ENCODE assay signal across 20 cellular contexts in genomic region chr11:75324740-75325139, GRCh38. TPM values are rescaled to one million over a fixed set of nuclear protein-coding genes. Genes with fewer than 3 reads are reported as not detected.
DNase-seq lines count a peak whose midpoint lies in the region; ATAC-seq and TF ChIP-seq lines count a peak whose summit lies in the region.
"Had no signal": no experiment of that assay in that cellular context is flagged by ENCODE, and none has a peak within 500 bp of the region (broad histone marks: within the 10 kb centered on the region; RNA-seq: fewer than 3 reads in every experiment).

No MANE protein-coding gene starts in this region.

- peak overlapping the region in 1 of 2 donors; percentile 67 for H3K9ac ChIP-seq in colonic mucosa (ENCODE audit: low read depth in 2 of 2, low read length in 2 of 2)
- H3K9ac ChIP-seq: parathyroid adenoma had no signal

- POLR2A ChIA-PET in activated CD8-positive, alpha-beta T cell treated with anti-CD3 and anti-CD28 coated beads, Interleukin-2, amount 10 ng/mL, durations not matched to agents 7 days and 5 days (lab: Charles Lee): no interaction called here
- POLR2A ChIA-PET in activated CD8-positive, alpha-beta T cell treated with anti-CD3 and anti-CD28 coated beads for 36 hours (lab: Charles Lee): interaction anchor here (3.4 kb wide), 1 partner anchor 27 kb away, joined by 18 read pairs; the partner anchor contains the start of gene ARRB1
- POLR2A ChIA-PET in naive thymus-derived CD8-positive, alpha-beta T cell (lab: Charles Lee): interaction anchor here (1.4 kb wide), 1 partner anchor 35 kb away, joined by 3 read pairs; no protein-coding TSS in a partner anchor

- no peak for TF ChIP-seq POLR2A in transverse colon (IDR thresholded peaks at IDR 0.05)

- H3K27ac ChIP-seq in colonic mucosa (peak overlapping the region; percentile 66), transverse colon (peak overlapping the region; percentile 65 to 75 (median 73)), brain microvascular endothelial cell (no peak overlapping the region)
- H3K27ac ChIP-seq: 22Rv1, foreskin keratinocyte, parathyroid adenoma had no signal

- intact Hi-C loops in activated CD8-positive, alpha-beta T cell treated with anti-CD3 and anti-CD28 coated beads for 36 hours (cut with micrococcal nuclease): loop anchor here (5.0 kb wide), 1 partner anchor 42 kb away; no protein-coding TSS in a partner anchor
- intact Hi-C loops in colonic mucosa (cut with DNase I) (no loop called here), transverse colon (cut with DNase I; ENCODE audit: low total_unique reads) (no loop called here)

- no peak for ATAC-seq in activated CD8-positive, alpha-beta T cell treated with anti-CD3 and anti-CD28 coated beads, Interleukin-2, amount 10 ng/mL, durations not matched to agents 7 days and 5 days
- ATAC-seq in activated CD8-positive, alpha-beta T cell treated with anti-CD3 and anti-CD28 coated beads for 36 hours: no peak
- ATAC-seq in naive thymus-derived CD8-positive, alpha-beta T cell: no peak
- ATAC-seq: activated CD4-positive, CD25-positive, alpha-beta regulatory T cell treated with anti-CD3 and anti-CD28 coated beads, Interleukin-2, amount 50 U/mL, for 24 hours; foreskin keratinocyte; left colon had no signal

- 78 to 92% methylated on average over 2 to 4 of the region's 4 CpGs for WGBS in transverse colon (ENCODE audit: low coverage in 1 of 2), 2 donors

- H3K9me3 Mint-ChIP-seq in activated CD8-positive, alpha-beta T cell treated with anti-CD3 and anti-CD28 coated beads, Interleukin-2, amount 10 ng/mL, durations not matched to agents 7 days and 5 days (ENCODE audit: insufficient read depth): no peaks in the 10 kb centered on the region
- no peaks in the 10 kb centered on the region for H3K9me3 Mint-ChIP-seq in activated CD8-positive, alpha-beta T cell treated with anti-CD3 and anti-CD28 coated beads for 36 hours
- no peaks in the 10 kb centered on the region for H3K9me3 Mint-ChIP-seq in naive thymus-derived CD8-positive, alpha-beta T cell
- H3K9me3 Mint-ChIP-seq: IgD-negative memory B cell; T-helper 2 cell treated with Interferon-gamma antibody and Interleukin-4, amounts not matched to agents 5 μg/mL and 100 μg/mL, for 36 hours had no signal

- CTCF ChIA-PET in activated CD8-positive, alpha-beta T cell treated with anti-CD3 and anti-CD28 coated beads, Interleukin-2, amount 10 ng/mL, durations not matched to agents 7 days and 5 days (lab: Charles Lee): interaction anchor here (2.1 kb wide), 1 partner anchor 59 kb away, joined by 15 read pairs; no protein-coding TSS in a partner anchor
- CTCF ChIA-PET in activated CD8-positive, alpha-beta T cell treated with anti-CD3 and anti-CD28 coated beads for 36 hours (lab: Charles Lee): interaction anchor here (2.8 kb wide), 1 partner anchor 45 kb away, joined by 10 read pairs; no protein-coding TSS in a partner anchor

- TF ChIP-seq EP300 in transverse colon (IDR thresholded peaks at IDR 0.05; ENCODE audit: low read depth): no peak

- H3K27me3 Mint-ChIP-seq in activated CD8-positive, alpha-beta T cell treated with anti-CD3 and anti-CD28 coated beads, Interleukin-2, amount 10 ng/mL, durations not matched to agents 7 days and 5 days (ENCODE audit: low read depth): no peaks in the 10 kb centered on the region
- H3K27me3 Mint-ChIP-seq in activated CD8-positive, alpha-beta T cell treated with anti-CD3 and anti-CD28 coated beads for 36 hours: no peaks in the 10 kb centered on the region
- no peaks in the 10 kb centered on the region for H3K27me3 Mint-ChIP-seq in naive thymus-derived CD8-positive, alpha-beta T cell
- H3K27me3 Mint-ChIP-seq: IgD-negative memory B cell had no signal

- no peak for TF ChIP-seq CTCF in activated CD8-positive, alpha-beta T cell treated with anti-CD3 and anti-CD28 coated beads for 36 hours (IDR thresholded peaks at IDR 0.05)
- TF ChIP-seq CTCF in colonic mucosa (IDR thresholded peaks at IDR 0.05) (no peak), transverse colon (IDR thresholded peaks at IDR 0.05) (no peak), brain microvascular endothelial cell (IDR thresholded peaks at IDR 0.05; ENCODE audit: low read depth, low read length, missing control alignments) (no peak)

- H3K36me3 ChIP-seq in colonic mucosa: no peaks in the 10 kb centered on the region
- no peaks in the 10 kb centered on the region for H3K36me3 ChIP-seq in transverse colon
- H3K36me3 ChIP-seq in brain microvascular endothelial cell (replicated peaks): no peaks in the 10 kb centered on the region
- H3K36me3 ChIP-seq: Peyer's patch had no signal

- H3K36me3 Mint-ChIP-seq in activated CD8-positive, alpha-beta T cell treated with anti-CD3 and anti-CD28 coated beads, Interleukin-2, amount 10 ng/mL, durations not matched to agents 7 days and 5 days (ENCODE audit: low read depth): peaks cover 13% of the 10 kb centered on the region
- H3K36me3 Mint-ChIP-seq in activated CD8-positive, alpha-beta T cell treated with anti-CD3 and anti-CD28 coated beads for 36 hours (ENCODE audit: low read depth): no peaks in the 10 kb centered on the region
- H3K36me3 Mint-ChIP-seq in naive thymus-derived CD8-positive, alpha-beta T cell: peaks cover 0 to 15% (median 2%) of the 10 kb centered on the region in 3 donors
- H3K36me3 Mint-ChIP-seq: IgD-negative memory B cell had no signal

- peaks cover 48% of the 10 kb centered on the region for H3K4me1 ChIP-seq in colonic mucosa
- peaks cover 53 to 95% (median 80%) of the 10 kb centered on the region in 4 donors for H3K4me1 ChIP-seq in transverse colon
- H3K4me1 ChIP-seq: foreskin keratinocyte, parathyroid adenoma had no signal

- in situ Hi-C loops in transverse colon (cut with MboI; ENCODE audit: low pct_ligation_motif_present in 1 of 4, low pct_unique_long_range_greater_than_20kb in 1 of 4, low sequenced_read_pairs in 3 of 4) (loop anchor here in 1 of 4 donors (5.0 kb wide), 1 partner anchor 58 kb away; no protein-coding TSS in a partner anchor), brain microvascular endothelial cell (cut with HindIII; ENCODE audit: low pct_ligation_motif_present, low sequenced_read_pairs) (no loop called here)

- H3K4me3 Mint-ChIP-seq in activated CD8-positive, alpha-beta T cell treated with anti-CD3 and anti-CD28 coated beads, Interleukin-2, amount 10 ng/mL, durations not matched to agents 7 days and 5 days: no peak overlapping the region
- H3K4me3 Mint-ChIP-seq in activated CD8-positive, alpha-beta T cell treated with anti-CD3 and anti-CD28 coated beads for 36 hours: no peak overlapping the region
- peak overlapping the region in 1 of 10 donors; percentile 26 for H3K4me3 Mint-ChIP-seq in naive thymus-derived CD8-positive, alpha-beta T cell
- H3K4me3 Mint-ChIP-seq: IgD-negative memory B cell; T-helper 2 cell treated with Interferon-gamma antibody and Interleukin-4, amounts not matched to agents 5 μg/mL and 100 μg/mL, for 36 hours had no signal

- H3K27ac Mint-ChIP-seq in activated CD8-positive, alpha-beta T cell treated with anti-CD3 and anti-CD28 coated beads, Interleukin-2, amount 10 ng/mL, durations not matched to agents 7 days and 5 days: peak overlapping the region; percentile 73
- H3K27ac Mint-ChIP-seq in activated CD8-positive, alpha-beta T cell treated with anti-CD3 and anti-CD28 coated beads for 36 hours: no peak overlapping the region
- H3K27ac Mint-ChIP-seq in naive thymus-derived CD8-positive, alpha-beta T cell: peak overlapping the region; percentile 11 to 94 (median 76)
- H3K27ac Mint-ChIP-seq: IgD-negative memory B cell had no signal

- no peaks in the 10 kb centered on the region for H3K9me3 ChIP-seq in colonic mucosa
- H3K9me3 ChIP-seq in transverse colon: no peaks in the 10 kb centered on the region
- H3K9me3 ChIP-seq: Peyer's patch had no signal

- H3K4me3 ChIP-seq in colonic mucosa (no peak overlapping the region), transverse colon (no peak overlapping the region), brain microvascular endothelial cell (ENCODE audit: low read depth, low read length) (no peak overlapping the region)
- H3K4me3 ChIP-seq: Peyer's patch, skin epidermis had no signal

- DNase-seq in activated CD8-positive, alpha-beta T cell treated with anti-CD3 and anti-CD28 coated beads, Interleukin-2, amount 10 ng/mL, durations not matched to agents 7 days and 5 days: no peak
- DNase-seq in activated CD8-positive, alpha-beta T cell treated with anti-CD3 and anti-CD28 coated beads for 36 hours: no peak
- DNase-seq in colonic mucosa (no peak), transverse colon (no peak), brain microvascular endothelial cell (no peak), anterior cingulate cortex (lab: John Stamatoyannopoulos, UW) (no peak), NAMALWA (ENCODE audit: low spot score) (no peak)
- DNase-seq in naive thymus-derived CD8-positive, alpha-beta T cell: no peak
- DNase-seq: aorta; foreskin keratinocyte; left colon; MM.1S; Peyer's patch; stimulated activated CD4-positive, alpha-beta T cell treated with anti-CD3 and anti-CD28 coated beads, Interleukin-4, amount 100 ng/mL, for 1 hour had no signal

- H3K4me1 Mint-ChIP-seq in activated CD8-positive, alpha-beta T cell treated with anti-CD3 and anti-CD28 coated beads, Interleukin-2, amount 10 ng/mL, durations not matched to agents 7 days and 5 days (ENCODE audit: low read depth): peaks cover 58% of the 10 kb centered on the region
- peaks cover 50% of the 10 kb centered on the region for H3K4me1 Mint-ChIP-seq in activated CD8-positive, alpha-beta T cell treated with anti-CD3 and anti-CD28 coated beads for 36 hours (ENCODE audit: low read depth)
- peaks cover 52 to 84% (median 77%) of the 10 kb centered on the region in 4 donors for H3K4me1 Mint-ChIP-seq in naive thymus-derived CD8-positive, alpha-beta T cell

- H3K27me3 ChIP-seq in colonic mucosa (no peaks in the 10 kb centered on the region), transverse colon (no peaks in the 10 kb centered on the region), brain microvascular endothelial cell (replicated peaks) (no peaks in the 10 kb centered on the region)
- H3K27me3 ChIP-seq: foreskin keratinocyte, Peyer's patch had no signal

RNA-seq across cellular contexts. Expression of gene ARRB1, which starts 26.7 kb away (rescaled TPM):
- total RNA-seq in activated CD8-positive, alpha-beta T cell treated with anti-CD3 and anti-CD28 coated beads, Interleukin-2, amount 10 ng/mL, durations not matched to agents 7 days and 5 days: 10 to 100 TPM; 69.4 to 82.6 TPM
- total RNA-seq in activated CD8-positive, alpha-beta T cell treated with anti-CD3 and anti-CD28 coated beads for 36 hours: 10 to 100 TPM; 16.2 to 18.8 TPM
- total RNA-seq in colonic mucosa (10 to 100 TPM; 70.3 to 73.4 TPM), transverse colon (10 to 100 TPM; 55.7 to 88.2 (median 78.0) TPM)
- 10 to 100 TPM; 60.0 to 65.3 TPM for total RNA-seq in naive thymus-derived CD8-positive, alpha-beta T cell
- 10 to 100 TPM in 1 of 3 donors, 1 to 10 TPM in 2; 7.6 to 12.2 (median 9.0) TPM for polyA plus RNA-seq in naive thymus-derived CD8-positive, alpha-beta T cell
